In genomic region chr16:87538594-87538993, GRCh38 we compare ENCODE assay signal across 14 cellular contexts. TPM values are rescaled to one million over a fixed set of nuclear protein-coding genes. Genes with fewer than 3 reads are reported as not detected.
DNase-seq lines count a peak whose midpoint lies in the region; ATAC-seq and TF ChIP-seq lines count a peak whose summit lies in the region.
"Had no signal": no experiment of that assay in that cellular context is flagged by ENCODE, and none has a peak within 500 bp of the region (broad histone marks: within the 10 kb centered on the region; RNA-seq: fewer than 3 reads in every experiment).

No MANE protein-coding gene starts in this region.

- no peak overlapping the region for H3K27ac Mint-ChIP-seq in activated CD4-positive, alpha-beta T cell treated with anti-CD3 and anti-CD28 coated beads for 36 hours
- H3K27ac Mint-ChIP-seq in activated T-helper 17 cell treated with anti-CD3 and anti-CD28 coated beads, Interleukin-2, amount 50 U/mL, for 72 hours = peak overlapping the region; percentile 34

- intact Hi-C loops in activated CD4-positive, alpha-beta T cell treated with anti-CD3 and anti-CD28 coated beads for 36 hours (cut with DNase I, micrococcal nuclease) = no loop called here

- TF ChIP-seq CTCF in fibroblast of mammary gland (conservative IDR thresholded peaks at IDR 0.05; ENCODE audit: control insufficient read depth, insufficient read depth, low read depth, low read length) = no peak

- H3K9me3 Mint-ChIP-seq in activated CD4-positive, alpha-beta T cell treated with anti-CD3 and anti-CD28 coated beads for 36 hours (ENCODE audit: low read depth) = no peaks in the 10 kb centered on the region
- no peaks in the 10 kb centered on the region for H3K9me3 Mint-ChIP-seq in activated T-helper 17 cell treated with anti-CD3 and anti-CD28 coated beads, Interleukin-2, amount 50 U/mL, for 72 hours

- POLR2A ChIA-PET in activated CD4-positive, alpha-beta T cell treated with anti-CD3 and anti-CD28 coated beads for 36 hours (lab: Charles Lee) = no interaction called here

- peaks cover 30% of the 10 kb centered on the region for H3K27me3 Mint-ChIP-seq in activated CD4-positive, alpha-beta T cell treated with anti-CD3 and anti-CD28 coated beads for 36 hours
- peaks cover 44% of the 10 kb centered on the region for H3K27me3 Mint-ChIP-seq in activated T-helper 17 cell treated with anti-CD3 and anti-CD28 coated beads, Interleukin-2, amount 50 U/mL, for 72 hours

- no peak overlapping the region for H3K4me3 Mint-ChIP-seq in activated CD4-positive, alpha-beta T cell treated with anti-CD3 and anti-CD28 coated beads for 36 hours
- H3K4me3 Mint-ChIP-seq in activated T-helper 17 cell treated with anti-CD3 and anti-CD28 coated beads, Interleukin-2, amount 50 U/mL, for 72 hours = no peak overlapping the region

- CTCF ChIA-PET in activated CD4-positive, alpha-beta T cell treated with anti-CD3 and anti-CD28 coated beads for 36 hours (lab: Charles Lee) = interaction anchor here (1.1 kb wide), 1 partner anchor 97 kb away, joined by 5 read pairs; no protein-coding TSS in a partner anchor

- H3K4me3 ChIP-seq in fibroblast of mammary gland (ENCODE audit: control insufficient read depth, low read depth, low read length) = no peak overlapping the region
- H3K4me3 ChIP-seq: colonic mucosa had no signal

- H3K4me1 Mint-ChIP-seq in activated CD4-positive, alpha-beta T cell treated with anti-CD3 and anti-CD28 coated beads for 36 hours = peaks cover 6% of the 10 kb centered on the region
- H3K4me1 Mint-ChIP-seq in activated T-helper 17 cell treated with anti-CD3 and anti-CD28 coated beads, Interleukin-2, amount 50 U/mL, for 72 hours = peaks cover 11% of the 10 kb centered on the region

- ATAC-seq in activated CD4-positive, alpha-beta T cell treated with anti-CD3 and anti-CD28 coated beads for 36 hours = peak; percentile 51
- ATAC-seq in activated T-helper 17 cell treated with anti-CD3 and anti-CD28 coated beads, Interleukin-2, amount 50 U/mL, for 72 hours (replicated peaks) = peak; percentile 52
- peak; percentile 80 for ATAC-seq in stimulated activated naive CD8-positive, alpha-beta T cell treated with anti-CD3 and anti-CD28 coated beads, Interleukin-15, Interleukin-2, amounts not matched to agents 100 U/mL and 50 U/mL, for 24 hours
- no peak for ATAC-seq in GM19463 (IDR thresholded peaks at IDR 0.05; ENCODE audit: unreplicated experiment)
- ATAC-seq: HCT116 had no signal

- H3K36me3 Mint-ChIP-seq in activated CD4-positive, alpha-beta T cell treated with anti-CD3 and anti-CD28 coated beads for 36 hours (ENCODE audit: low read depth) = no peaks in the 10 kb centered on the region
- no peaks in the 10 kb centered on the region for H3K36me3 Mint-ChIP-seq in activated T-helper 17 cell treated with anti-CD3 and anti-CD28 coated beads, Interleukin-2, amount 50 U/mL, for 72 hours (ENCODE audit: low read depth)

- peak; percentile 27 for DNase-seq in activated CD4-positive, alpha-beta T cell treated with anti-CD3 and anti-CD28 coated beads for 36 hours
- DNase-seq in activated CD4-positive, alpha-beta T cell treated with anti-CD3 and anti-CD28 coated beads for 1 hour = no peak
- DNase-seq in fibroblast of mammary gland (ENCODE audit: low read depth) (peak; percentile 60), nucleus accumbens (lab: John Stamatoyannopoulos, UW) (no peak), DMS53 (lab: John Stamatoyannopoulos, UW) (no peak)
- peak; percentile 38 for DNase-seq in stimulated activated naive CD8-positive, alpha-beta T cell treated with anti-CD3 and anti-CD28 coated beads, Interleukin-15, Interleukin-2, amounts not matched to agents 100 U/mL and 50 U/mL, for 24 hours
- DNase-seq: activated CD4-positive, alpha-beta T cell treated with anti-CD3 and anti-CD28 coated beads, Interleukin-2, amount 50 U/mL, for 4 hours; activated naive CD4-positive, alpha-beta T cell treated with anti-CD3 and anti-CD28 coated beads, Interleukin-2, amount 50 U/mL, for 16 hours; colonic mucosa; NCI-H2107; Right ventricle myocardium superior had no signal

RNA-seq across cellular contexts. Expression of gene ZCCHC14, which starts 45.8 kb away (rescaled TPM):
- total RNA-seq in activated CD4-positive, alpha-beta T cell treated with anti-CD3 and anti-CD28 coated beads for 36 hours = 10 to 100 TPM; 10.1 to 12.9 TPM
- total RNA-seq in activated T-helper 17 cell treated with anti-CD3 and anti-CD28 coated beads, Interleukin-2, amount 50 U/mL, for 72 hours = 1 to 10 TPM; 3.0 to 5.2 TPM

Comparison
In these comparisons a context has a peak if more than half of its experiments do, and no peak if none do; other contexts are left out.
1. DNase-seq: peak in activated CD4-positive, alpha-beta T cell treated with anti-CD3 and anti-CD28 coated beads for 36 hours (single experiment), fibroblast of mammary gland (single experiment) and stimulated activated naive CD8-positive, alpha-beta T cell treated with anti-CD3 and anti-CD28 coated beads, Interleukin-15, Interleukin-2, amounts not matched to agents 100 U/mL and 50 U/mL, for 24 hours (single experiment); none in activated CD4-positive, alpha-beta T cell treated with anti-CD3 and anti-CD28 coated beads for 1 hour (single experiment), nucleus accumbens (0 of 56) and DMS53 (single experiment).